In genomic region chr17:78976907-78977680, GRCh38 we compare ENCODE assay signal across 14 cellular contexts. TPM values are rescaled to one million over a fixed set of nuclear protein-coding genes. Genes with fewer than 3 reads are reported as not detected.
DNase-seq lines count a peak whose midpoint lies in the region; ATAC-seq and TF ChIP-seq lines count a peak whose summit lies in the region.
"Had no signal": no experiment of that assay in that cellular context is flagged by ENCODE, and none has a peak within 500 bp of the region (broad histone marks: within the 10 kb centered on the region; RNA-seq: fewer than 3 reads in every experiment).

No MANE protein-coding gene starts in this region.

- H3K4me3 Mint-ChIP-seq in stimulated activated naive B cell treated with anti-CD40 and anti-IgM and Interleukin-4, amounts not matched to agents 10 μg/mL and 1 μg/mL and 100 μg/mL, for 72 hours: no peak overlapping the region

- POLR2A ChIA-PET in SK-N-SH (lab: Yijun Ruan, JAX): no interaction called here

- H3K4me3 ChIP-seq in SK-N-SH (ENCODE audit: low read depth in 2 of 2, low read length in 1 of 2): peak overlapping the region in 1 of 2 experiments; percentile 44; a peak in 1 of 4 replicates
- no peak overlapping the region for H3K4me3 ChIP-seq in WERI-Rb-1 (ENCODE audit: low read depth, low read length)
- H3K4me3 ChIP-seq in fibroblast of villous mesenchyme (ENCODE audit: low read depth, low read length): peak overlapping the region; percentile 65
- H3K4me3 ChIP-seq: cardiac muscle cell had no signal

- no peak for DNase-seq in SK-N-SH
- no peak for DNase-seq in WERI-Rb-1
- no peak for DNase-seq in fibroblast of villous mesenchyme (ENCODE audit: low read depth)
- no peak for DNase-seq in stimulated activated naive B cell treated with anti-CD40 and anti-IgM and Interleukin-4, amounts not matched to agents 10 μg/mL and 1 μg/mL and 100 μg/mL, for 72 hours
- DNase-seq in HT-29 (ENCODE audit: low spot score): no peak
- DNase-seq in NCI-H1417 treated with DMSO at 0.1 percent for 48 hours (lab: John Stamatoyannopoulos, UW): no peak
- DNase-seq: 8988T; activated CD4-positive, alpha-beta T cell treated with anti-CD3 and anti-CD28 coated beads, Interleukin-2, amount 50 U/mL, for 48 hours; foreskin melanocyte; NCI-H446; stimulated activated CD8-positive, alpha-beta memory T cell treated with anti-CD3 and anti-CD28 coated beads, Interleukin-4, amount 100 ng/mL, for 48 hours had no signal

- H3K9ac ChIP-seq in SK-N-SH: no peak overlapping the region

- H3K9me3 ChIP-seq in SK-N-SH (no peaks in the 10 kb centered on the region), WERI-Rb-1 (ENCODE audit: severe bottlenecking) (no peaks in the 10 kb centered on the region)

- H3K79me2 ChIP-seq in SK-N-SH (ENCODE audit: insufficient read depth): peaks cover 29% of the 10 kb centered on the region

- no peaks in the 10 kb centered on the region for H3K27me3 Mint-ChIP-seq in stimulated activated naive B cell treated with anti-CD40 and anti-IgM and Interleukin-4, amounts not matched to agents 10 μg/mL and 1 μg/mL and 100 μg/mL, for 72 hours

- no peaks in the 10 kb centered on the region; the same call in 1 of the 2 replicates for H4K20me1 ChIP-seq in SK-N-SH (ENCODE audit: insufficient read depth)

- H3K9me3 Mint-ChIP-seq in stimulated activated naive B cell treated with anti-CD40 and anti-IgM and Interleukin-4, amounts not matched to agents 10 μg/mL and 1 μg/mL and 100 μg/mL, for 72 hours: no peaks in the 10 kb centered on the region

- H3K27me3 ChIP-seq in SK-N-SH (ENCODE audit: insufficient read depth): no peaks in the 10 kb centered on the region
- no peaks in the 10 kb centered on the region for H3K27me3 ChIP-seq in WERI-Rb-1 (ENCODE audit: insufficient read depth, low read depth, severe bottlenecking)
- H3K27me3 ChIP-seq: cardiac muscle cell had no signal

- peak overlapping the region; percentile 94 for H3K4me2 ChIP-seq in SK-N-SH

- peak overlapping the region; percentile 42 for H3K27ac Mint-ChIP-seq in stimulated activated naive B cell treated with anti-CD40 and anti-IgM and Interleukin-4, amounts not matched to agents 10 μg/mL and 1 μg/mL and 100 μg/mL, for 72 hours

- TF ChIP-seq CTCF in SK-N-SH (IDR thresholded peaks at IDR 0.05) (no peak), WERI-Rb-1 (IDR thresholded peaks at IDR 0.05; ENCODE audit: low read depth, low read length) (no peak), fibroblast of villous mesenchyme (IDR thresholded peaks at IDR 0.05; ENCODE audit: insufficient read depth, low read depth, low read length) (no peak)

- no peak for TF ChIP-seq RAD21 in SK-N-SH (IDR thresholded peaks at IDR 0.05; ENCODE audit: low read length)

- peaks cover 10 to 25% of the 10 kb centered on the region in 2 donors for H3K4me1 Mint-ChIP-seq in stimulated activated naive B cell treated with anti-CD40 and anti-IgM and Interleukin-4, amounts not matched to agents 10 μg/mL and 1 μg/mL and 100 μg/mL, for 72 hours

- H3K27ac ChIP-seq in SK-N-SH (ENCODE audit: low read depth in 2 of 2, low read length in 1 of 2) (peak overlapping the region in 1 of 2 experiments; percentile 56; a peak in 1 of 4 replicates), WERI-Rb-1 (0 out of 2 replicates have a peak overlapping the region, but pooled peaks have one; percentile 45)

- CTCF ChIA-PET in SK-N-SH (lab: Yijun Ruan, JAX): interaction anchor here (0.9 to 26.0 kb wide), 10 partner anchors 10 to 416 kb away, joined by 3 to 458 read pairs (median 5); no protein-coding TSS in a partner anchor

- H3K36me3 ChIP-seq in SK-N-SH (replicated peaks in 1 of 2; ENCODE audit: control insufficient read depth in 1 of 2, insufficient read depth in 2 of 2, low read length in 1 of 2): peaks cover 0 to 29% of the 10 kb centered on the region in 2 experiments
- no peaks in the 10 kb centered on the region for H3K36me3 ChIP-seq in WERI-Rb-1
- H3K36me3 ChIP-seq: cardiac muscle cell had no signal

- H3K9me2 ChIP-seq in SK-N-SH: no peaks in the 10 kb centered on the region

- peaks cover 15% of the 10 kb centered on the region for H3F3A ChIP-seq in SK-N-SH (replicated peaks; ENCODE audit: insufficient read depth)

- TF ChIP-seq EP300 in SK-N-SH (IDR thresholded peaks at IDR 0.05; ENCODE audit: borderline replicate concordance in 1 of 2, low read depth in 1 of 2, low read length in 1 of 2): no peak

- peaks cover 20 to 63% of the 10 kb centered on the region in 2 experiments; a peak in 3 of 4 replicates for H3K4me1 ChIP-seq in SK-N-SH (ENCODE audit: control insufficient read depth in 1 of 2, insufficient read depth in 2 of 2, low read depth in 1 of 2, low read length in 1 of 2)

- no peaks in the 10 kb centered on the region for H3K36me3 Mint-ChIP-seq in stimulated activated naive B cell treated with anti-CD40 and anti-IgM and Interleukin-4, amounts not matched to agents 10 μg/mL and 1 μg/mL and 100 μg/mL, for 72 hours

- H2AFZ ChIP-seq in SK-N-SH (ENCODE audit: low read depth): no peak overlapping the region

- no peak for ATAC-seq in SK-N-SH treated with all-trans-retinoic acid at 6 μM for 48 hours
- peak; percentile 66 to 70 for ATAC-seq in stimulated activated naive B cell treated with anti-CD40 and anti-IgM and Interleukin-4, amounts not matched to agents 10 μg/mL and 1 μg/mL and 100 μg/mL, for 72 hours (replicated peaks)
- ATAC-seq in HG03159 (IDR thresholded peaks at IDR 0.05; ENCODE audit: unreplicated experiment): no peak

- WGBS in SK-N-SH (ENCODE audit: low lambda C conversion rate): 82% methylated on average over 17 of the region's 20 CpGs

TF ChIP-seq in SK-N-SH, 30 proteins besides CTCF, POLR2A, EP300 and RAD21:
- TF ChIP-seq TAF1 (IDR thresholded peaks at IDR 0.05; ENCODE audit: borderline replicate concordance, low read depth, low read length): no peak
- TF ChIP-seq TEAD4 (IDR thresholded peaks at IDR 0.05; ENCODE audit: borderline replicate concordance, insufficient read depth): no peak
- no peak for TF ChIP-seq PBX3 (IDR thresholded peaks at IDR 0.05)
- TF ChIP-seq RCOR1 (IDR thresholded peaks at IDR 0.05; ENCODE audit: low read length): no peak

TF ChIP-seq in SK-N-SH treated with all-trans-retinoic acid at 6 μM for 48 hours, 23 proteins besides CTCF, POLR2A, EP300 and RAD21 (continues in another document):
- TF ChIP-seq ZFP3 (CRISPR knock-in tag; IDR thresholded peaks at IDR 0.05) (no peak), ESRRG (CRISPR knock-in tag; IDR thresholded peaks at IDR 0.05) (no peak), ARNTL (CRISPR knock-in tag; IDR thresholded peaks at IDR 0.05; ENCODE audit: borderline replicate concordance, low read depth) (no peak), ZNF70 (CRISPR knock-in tag; IDR thresholded peaks at IDR 0.05) (no peak), POU6F1 (CRISPR knock-in tag; IDR thresholded peaks at IDR 0.05; ENCODE audit: borderline replicate concordance, low read depth) (no peak), TOX (CRISPR knock-in tag; IDR thresholded peaks at IDR 0.05; ENCODE audit: borderline replicate concordance) (no peak), ZFP30 (CRISPR knock-in tag; IDR thresholded peaks at IDR 0.05) (no peak), CREB5 (CRISPR knock-in tag; IDR thresholded peaks at IDR 0.05; ENCODE audit: low read depth) (no peak)

RNA-seq across cellular contexts. Expression of gene LGALS3BP, which starts 2.6 kb away (rescaled TPM):
- polyA plus RNA-seq in SK-N-SH (2012; rRNA removed): 272 and 579 TPM in 2 replicates
- polyA plus RNA-seq in SK-N-SH (2012; cell fraction: cytosol; rRNA removed): 169 and 266 TPM in 2 replicates
- 757 and 838 TPM in 2 replicates for polyA plus RNA-seq in SK-N-SH (2012; cell fraction: nucleus; rRNA removed)
- total RNA-seq in fibroblast of villous mesenchyme: 297 and 325 TPM in 2 replicates
- 1,319 and 1,392 TPM in 2 replicates for total RNA-seq in HT-29 (2014; rRNA removed; shearing (Covaris generic))

RNA-seq across cellular contexts. Expression of gene CANT1, which starts 32.5 kb away (rescaled TPM):
- 83.8 and 87.4 TPM in 2 replicates for polyA plus RNA-seq in SK-N-SH (2012; rRNA removed)
- 47.2 and 67.5 TPM in 2 replicates for polyA plus RNA-seq in SK-N-SH (2012; cell fraction: cytosol; rRNA removed)
- 55.9 and 68.2 TPM in 2 replicates for polyA plus RNA-seq in SK-N-SH (2012; cell fraction: nucleus; rRNA removed)
- 49.6 and 63.9 TPM in 2 replicates for total RNA-seq in fibroblast of villous mesenchyme
- total RNA-seq in HT-29 (2014; rRNA removed; shearing (Covaris generic)): 89.2 and 96.4 TPM in 2 replicates

RNA-seq across cellular contexts. Expression of gene C1QTNF1, which starts 46.9 kb away (rescaled TPM):
- 11.6 and 14.3 TPM in 2 replicates for polyA plus RNA-seq in SK-N-SH (2012; rRNA removed)
- 5.3 and 10.0 TPM in 2 replicates for polyA plus RNA-seq in SK-N-SH (2012; cell fraction: cytosol; rRNA removed)
- 9.1 and 10.1 TPM in 2 replicates for polyA plus RNA-seq in SK-N-SH (2012; cell fraction: nucleus; rRNA removed)
- 28.3 and 63.5 TPM in 2 replicates for total RNA-seq in fibroblast of villous mesenchyme
- total RNA-seq in HT-29 (2014; rRNA removed; shearing (Covaris generic)): 3.6 and 7.5 TPM in 2 replicates

RNA-seq across cellular contexts. Expression of gene TIMP2, which starts 51.9 kb away (rescaled TPM):
- polyA plus RNA-seq in SK-N-SH (2012; rRNA removed): 256 and 441 TPM in 2 replicates
- 528 and 616 TPM in 2 replicates for polyA plus RNA-seq in SK-N-SH (2012; cell fraction: cytosol; rRNA removed)
- 334 and 427 TPM in 2 replicates for polyA plus RNA-seq in SK-N-SH (2012; cell fraction: nucleus; rRNA removed)
- 157 and 189 TPM in 2 replicates for total RNA-seq in fibroblast of villous mesenchyme
- 10.5 and 12.6 TPM in 2 replicates for total RNA-seq in HT-29 (2014; rRNA removed; shearing (Covaris generic))

Comparison
In these comparisons a context has a peak if more than half of its experiments do, and no peak if none do; other contexts are left out.
1. ATAC-seq: peak in stimulated activated naive B cell treated with anti-CD40 and anti-IgM and Interleukin-4, amounts not matched to agents 10 μg/mL and 1 μg/mL and 100 μg/mL, for 72 hours (2 of 2); none in SK-N-SH treated with all-trans-retinoic acid at 6 μM for 48 hours (single experiment) and HG03159 (single experiment).